ENCODE assay signal across 14 cellular contexts in genomic region chr15:55710286-55710685, GRCh38. TPM values are rescaled to one million over a fixed set of nuclear protein-coding genes. Genes with fewer than 3 reads are reported as not detected.
"Had no signal": no experiment of that assay in that cellular context is flagged by ENCODE, and none has a peak within 500 bp of the region (broad histone marks: within the 10 kb centered on the region; RNA-seq: fewer than 3 reads in every experiment).

No MANE protein-coding gene starts in this region.

- H3K27me3 ChIP-seq: tibial artery had no signal

- ATAC-seq: activated CD8-positive, alpha-beta T cell treated with anti-CD3 and anti-CD28 coated beads, Interleukin-2, amount 10 ng/mL, durations not matched to agents 7 days and 5 days; foreskin keratinocyte; left lobe of liver; lower lobe of right lung; naive thymus-derived CD4-positive, alpha-beta T cell had no signal

- H3K27ac ChIP-seq: epithelial cell of prostate, foreskin keratinocyte, lower lobe of right lung, tibial artery had no signal

- H3K36me3 ChIP-seq: lower lobe of right lung, tibial artery had no signal

- H3K4me1 ChIP-seq: foreskin keratinocyte, lower lobe of right lung, tibial artery had no signal

- H3K9me3 ChIP-seq: lower lobe of right lung, tibial artery had no signal

- DNase-seq: activated CD4-positive, alpha-beta T cell treated with anti-CD3 and anti-CD28 coated beads for 1 hour; activated CD4-positive, alpha-beta T cell treated with anti-CD3 and anti-CD28 coated beads, Interleukin-2, amount 50 U/mL, for 1 hour; activated CD8-positive, alpha-beta T cell treated with anti-CD3 and anti-CD28 coated beads, Interleukin-2, amount 10 ng/mL, durations not matched to agents 7 days and 5 days; activated gamma-delta T cell; anterior cingulate cortex; foreskin keratinocyte; lower lobe of right lung; naive thymus-derived CD4-positive, alpha-beta T cell; occipital lobe; stimulated activated CD4-positive, alpha-beta T cell treated with anti-CD3 and anti-CD28 coated beads, Interleukin-1b, Interleukin-23, amount 100 ng/mL, for 48 hours; tibial artery had no signal

- H3K4me3 ChIP-seq: lower lobe of right lung, tibial artery had no signal

RNA-seq across cellular contexts. Expression of gene PRTG, which starts 32.7 kb away (rescaled TPM):
- total RNA-seq: activated CD8-positive, alpha-beta T cell treated with anti-CD3 and anti-CD28 coated beads, Interleukin-2, amount 10 ng/mL, durations not matched to agents 7 days and 5 days; activated T-helper 1 cell treated with anti-CD3 and anti-CD28 coated beads, Interleukin-12 subunit alpha, Interleukin-12 subunit beta, Interleukin-2, Interleukin-4 antibody, amounts not matched to agents 30 ng/mL and 10 ng/mL and 1 ng/mL, durations not matched to agents 14 hours and 24 hours and 36 hours; foreskin keratinocyte; naive thymus-derived CD4-positive, alpha-beta T cell had no signal
- polyA plus RNA-seq: foreskin keratinocyte; naive thymus-derived CD4-positive, alpha-beta T cell had no signal
